12 cellular contexts compared by ENCODE assay signal in genomic region chr4:109472343-109472761, GRCh38. TPM values are rescaled to one million over a fixed set of nuclear protein-coding genes. Genes with fewer than 3 reads are reported as not detected.
A peak's percentile ranks its signal among the peaks of the same experiment; 100 is the strongest.
DNase-seq lines count a peak whose midpoint lies in the region; ATAC-seq, FAIRE-seq and TF ChIP-seq lines count a peak whose summit lies in the region.
"Had no signal": no experiment of that assay in that cellular context is flagged by ENCODE, and none has a peak within 500 bp of the region (broad histone marks: within the 10 kb centered on the region; RNA-seq: fewer than 3 reads in every experiment).

No MANE protein-coding gene starts in this region.

- no peak for FAIRE-seq in K562 (lab: Jason Lieb, UNC)

- intact Hi-C loops in K562 (cut with micrococcal nuclease) (no loop called here), right lobe of liver (cut with DNase I) (no loop called here)

- H3K36me3 ChIP-seq in K562 (ENCODE audit: control insufficient read depth, insufficient read depth, low read length) (peaks cover 49% of the 10 kb centered on the region), right lobe of liver (peaks cover 0 to 22% (median 8%) of the 10 kb centered on the region in 4 donors)

- BruUV-seq in K562 (replicated peaks; lab: Mats Ljungman, UMichigan): no TSS peak

- H3K9me3 ChIP-seq in K562 (replicated peaks; ENCODE audit: control insufficient read depth, insufficient read depth, low read depth, low read length): no peaks in the 10 kb centered on the region
- H3K9me3 ChIP-seq in right lobe of liver: no peaks in the 10 kb centered on the region
- H3K9me3 ChIP-seq: mucosa of descending colon, upper lobe of right lung had no signal

- peaks cover 89% of the 10 kb centered on the region for H3K79me2 ChIP-seq in K562 (ENCODE audit: control insufficient read depth, insufficient read depth, low read length)

- H4K20me1 ChIP-seq in K562 (replicated peaks; ENCODE audit: control insufficient read depth, insufficient read depth, low read length): peaks cover 8% of the 10 kb centered on the region; the same call in 1 of the 2 replicates

- DNase-seq in EH (ENCODE audit: low read depth): peak; percentile 62
- peak; percentile 34 for DNase-seq in HPDE6-E6E7 (ENCODE audit: extremely low spot score)
- peak; percentile 7 to 23 (median 20) for DNase-seq in K562 (ENCODE audit: extremely low read depth in 1 of 4, low spot score in 3 of 4)
- no peak for DNase-seq in right lobe of liver
- DNase-seq in ureter (ENCODE audit: low spot score): no peak
- no peak for DNase-seq in NCI-H2196 treated with DMSO at 0.1 percent for 48 hours (lab: John Stamatoyannopoulos, UW; ENCODE audit: unreplicated experiment)
- DNase-seq in NCI-H2196 (lab: John Stamatoyannopoulos, UW; ENCODE audit: unreplicated experiment): no peak
- DNase-seq: activated CD8-positive, alpha-beta memory T cell treated with anti-CD3 and anti-CD28 coated beads for 24 hours; mucosa of descending colon; stimulated activated CD4-positive, alpha-beta T cell treated with anti-CD3 and anti-CD28 coated beads, Interleukin-2, amount 100 ng/mL, for 24 hours; upper lobe of right lung had no signal

- in situ Hi-C loops in K562 (cut with MboI): no loop called here

- H3K4me3 ChIP-seq in K562 (no peak overlapping the region), right lobe of liver (no peak overlapping the region)
- H3K4me3 ChIP-seq: mucosa of descending colon, upper lobe of right lung had no signal

- peaks cover 4% of the 10 kb centered on the region for H3K9me1 ChIP-seq in K562 (ENCODE audit: control insufficient read depth, insufficient read depth, low read length)

- H3K4me1 ChIP-seq in K562 (replicated peaks in 1 of 2; ENCODE audit: control insufficient read depth in 2 of 2, insufficient read depth in 2 of 2, low read length in 2 of 2) (peaks cover 0 to 14% of the 10 kb centered on the region in 2 experiments; a peak in 3 of 5 replicates), right lobe of liver (peaks cover 0 to 4% (median 0%) of the 10 kb centered on the region in 4 donors)
- H3K4me1 ChIP-seq: upper lobe of right lung had no signal

- H3K27ac ChIP-seq in K562 (ENCODE audit: extremely low read depth, low read depth, low read length): peak overlapping the region; percentile 56; the same call in 1 of the 3 replicates
- no peak overlapping the region for H3K27ac ChIP-seq in right lobe of liver
- H3K27ac ChIP-seq: upper lobe of right lung had no signal

- WGBS in K562 (ENCODE audit: insufficient coverage, low coverage, missing lambda C conversion rate): 35% methylated on average over 3 of the region's 3 CpGs
- WGBS in right lobe of liver (ENCODE audit: insufficient coverage, low coverage, low lambda C conversion rate, missing lambda C conversion rate): 46% methylated on average over 3 of the region's 3 CpGs

- no peak for TF ChIP-seq RAD21 in K562 (CRISPR knock-in tag; conservative IDR thresholded peaks at IDR 0.05 in 1 of 2, IDR thresholded peaks at IDR 0.05 in 1 of 2)

- no peak overlapping the region for H3K9ac ChIP-seq in K562 (ENCODE audit: insufficient read depth in 1 of 2, low read depth in 2 of 2, low read length in 2 of 2)

- TF ChIP-seq CTCF in K562 (IDR thresholded peaks at IDR 0.05 in 2 of 3, conservative IDR thresholded peaks at IDR 0.05 in 1 of 3; ENCODE audit: insufficient read depth in 2 of 3, low read depth in 1 of 3, low read length in 3 of 3) (no peak), right lobe of liver (IDR thresholded peaks at IDR 0.05) (no peak)

- no peak overlapping the region; the same call in 1 of the 2 replicates for H3K4me2 ChIP-seq in K562 (ENCODE audit: insufficient read depth, low read length)

- peak; percentile 60 for ATAC-seq in K562
- ATAC-seq in right lobe of liver: peak in 3 of 4 donors; percentile 18 to 65 (median 36)
- ATAC-seq in HG03135 (IDR thresholded peaks at IDR 0.05; ENCODE audit: unreplicated experiment): no peak
- ATAC-seq: mucosa of descending colon, upper lobe of right lung had no signal

- H2AFZ ChIP-seq in K562 (ENCODE audit: low read depth, low read length): no peak overlapping the region

- no peak for TF ChIP-seq EP300 in K562 (IDR thresholded peaks at IDR 0.05; ENCODE audit: low read length)

- POLR2A ChIA-PET in K562 (lab: Yijun Ruan, JAX): interaction anchor here (0.6 to 0.8 kb wide), 2 partner anchors 18 to 726 kb away, joined by 3 to 6 read pairs; no protein-coding TSS in a partner anchor

- CTCF ChIA-PET in K562 (lab: Yijun Ruan, JAX; ENCODE audit: low intra/inter-chr PET ratio): no interaction called here

- no peaks in the 10 kb centered on the region for H3K27me3 ChIP-seq in K562 (ENCODE audit: control insufficient read depth in 2 of 2, insufficient read depth in 2 of 2, low read length in 2 of 2)
- H3K27me3 ChIP-seq in right lobe of liver: no peaks in the 10 kb centered on the region
- H3K27me3 ChIP-seq: upper lobe of right lung had no signal

- no peak for TF ChIP-seq POLR2A in K562 (conservative IDR thresholded peaks at IDR 0.05)
- no peak for TF ChIP-seq POLR2A in right lobe of liver (IDR thresholded peaks at IDR 0.05)

TF ChIP-seq in K562, 482 proteins besides CTCF, POLR2A, EP300 and RAD21 (continues in another document):
- TF ChIP-seq THRB (CRISPR knock-in tag; conservative IDR thresholded peaks at IDR 0.05) (no peak), NCOR1 (IDR thresholded peaks at IDR 0.05) (no peak), POU5F1 (IDR thresholded peaks at IDR 0.05; ENCODE audit: borderline replicate concordance, low read depth, low read length, partially characterized antibody) (no peak), CREB1 (IDR thresholded peaks at IDR 0.05) (no peak), CREB1 (CRISPR knock-in tag; IDR thresholded peaks at IDR 0.05) (no peak), NFXL1 (CRISPR knock-in tag; IDR thresholded peaks at IDR 0.05) (no peak), GATAD2B (IDR thresholded peaks at IDR 0.05; ENCODE audit: borderline replicate concordance) (no peak), NFE2L1 (tag; IDR thresholded peaks at IDR 0.05; ENCODE audit: borderline replicate concordance, low read depth) (no peak), MTA2 (IDR thresholded peaks at IDR 0.05; ENCODE audit: low read depth) (no peak), CXXC5 (CRISPR knock-in tag; IDR thresholded peaks at IDR 0.05) (no peak), JUNB (CRISPR knock-in tag; conservative IDR thresholded peaks at IDR 0.05) (0 out of 2 replicates have a peak, but pooled peaks have one; percentile 23), PATZ1 (CRISPR knock-in tag; IDR thresholded peaks at IDR 0.05; ENCODE audit: borderline replicate concordance) (no peak), NCOA4 (IDR thresholded peaks at IDR 0.05; ENCODE audit: partially characterized antibody) (no peak)

RNA-seq across cellular contexts. Expression of gene SEC24B, which starts 38.7 kb away (rescaled TPM):
- total RNA-seq in K562 (2011; cell fraction: chromatin; rRNA removed; ENCODE audit: low replicate concordance): 44.6 and 69.7 TPM in 2 replicates
- total RNA-seq in K562 (2011; cell fraction: nucleolus; rRNA removed): 20.8 and 24.6 TPM in 2 replicates
- 30.9 and 31.2 TPM in 2 replicates for total RNA-seq in K562 (2011; cell fraction: nucleoplasm; rRNA removed)
- total RNA-seq in K562 (2014; rRNA removed) (7.0 and 8.8 TPM in 2 replicates), K562 (2014; rRNA removed; fragmentation: Illumina TruSeq; extraction: Trizol) (17.1 and 19.6 TPM in 2 replicates), K562 (2015; rRNA removed; fragmentation: Illumina TruSeq; extraction: Trizol) (20.5 and 21.9 TPM in 2 replicates), K562 (2021) (21.9 and 22.2 TPM in 2 replicates), right lobe of liver (10 to 100 TPM; 22.1 to 55.0 (median 27.1) TPM), ureter (45.2 TPM)
- polyA plus RNA-seq in K562 (2011; rRNA removed) (46.4 and 50.3 TPM in 2 replicates), K562 (2014; fragmentation: Illumina TruSeq; extraction: Trizol) (24.3 and 27.4 TPM in 2 replicates), K562 (2014; fragmentation: Nextera tagmentation; extraction: Ambion mirVana) (1 to 10 TPM; 6.3 to 8.1 TPM), K562 (2014; rRNA removed) (15.2 and 20.1 TPM in 2 replicates)
- polyA plus RNA-seq in K562 (2011; cell fraction: cytosol; rRNA removed): 41.4 and 53.6 TPM in 2 replicates
- polyA plus RNA-seq in K562 (2011; cell fraction: nucleus; rRNA removed): 40.6 and 52.7 TPM in 2 replicates
- 15.9 and 16.5 TPM in 2 replicates for polyA plus RNA-seq in K562 (2012)
- polyA minus RNA-seq in K562 (2011; rRNA and poly(A)+ RNA removed): 112 and 115 TPM in 2 replicates
- 24.7 and 31.1 TPM in 2 replicates for polyA minus RNA-seq in K562 (2011; cell fraction: cytosol; rRNA and poly(A)+ RNA removed)
- 26.4 and 48.2 TPM in 2 replicates for polyA minus RNA-seq in K562 (2011; cell fraction: nucleus; rRNA and poly(A)+ RNA removed)

Comparison
In these comparisons a context has a peak if more than half of its experiments do, and no peak if none do; other contexts are left out.
1. DNase-seq: peak in EH (single experiment), HPDE6-E6E7 (single experiment) and K562 (4 of 4); none in right lobe of liver (0 of 3), ureter (single experiment), NCI-H2196 treated with DMSO at 0.1 percent for 48 hours (single experiment) and NCI-H2196 (single experiment).